ENCODE assay signal across 11 cellular contexts in the genomic region with DNA sequence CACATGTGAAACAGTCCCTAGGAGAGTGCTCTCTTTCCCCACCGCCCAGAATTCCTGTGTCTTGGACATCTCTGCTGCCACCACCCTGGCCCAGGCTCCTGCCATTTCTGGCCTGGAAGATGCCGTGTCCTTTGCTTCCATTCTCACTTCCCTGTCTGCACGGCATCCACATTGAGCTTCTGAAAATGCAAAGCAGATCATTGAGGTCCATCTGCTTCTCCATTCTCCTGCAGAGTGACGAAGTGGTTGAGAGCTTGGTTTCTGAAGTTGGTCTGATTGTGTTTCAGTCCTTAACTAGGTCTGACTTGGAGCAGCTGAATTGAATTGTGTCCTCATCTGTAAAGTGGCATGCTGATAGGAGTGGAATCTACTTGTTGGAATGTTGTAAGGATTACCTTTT.
DNase-seq lines count a peak whose midpoint lies in the region; ATAC-seq and TF ChIP-seq lines count a peak whose summit lies in the region.
"Had no signal": no experiment of that assay in that cellular context is flagged by ENCODE, and none has a peak within 500 bp of the region (broad histone marks: within the 10 kb centered on the region; RNA-seq: fewer than 3 reads in every experiment).

No MANE protein-coding gene starts in this region.

- H3K4me3 Mint-ChIP-seq in CD14-positive monocyte, result peak overlapping the region in 1 of 2 donors; percentile 55

- no peaks in the 10 kb centered on the region for H3K27me3 Mint-ChIP-seq in CD14-positive monocyte (ENCODE audit: low read depth in 3 of 3)

- ATAC-seq in GM19023 (IDR thresholded peaks at IDR 0.05; ENCODE audit: unreplicated experiment) (peak; percentile 60), HG02759 (IDR thresholded peaks at IDR 0.05; ENCODE audit: unreplicated experiment) (peak; percentile 54), HG03575 (IDR thresholded peaks at IDR 0.05; ENCODE audit: extremely low read depth, insufficient number of reproducible peaks, low FRiP score, unreplicated experiment) (peak; percentile 45)
- no peak for ATAC-seq in activated naive CD4-positive, alpha-beta T cell treated with anti-CD3 and anti-CD28 coated beads, Interleukin-2, amount 50 U/mL, for 72 hours

- H3K9me3 Mint-ChIP-seq in CD14-positive monocyte, result peaks cover 0 to 9% (median 3%) of the 10 kb centered on the region in 7 donors
- H3K9me3 Mint-ChIP-seq in activated naive CD4-positive, alpha-beta T cell treated with anti-CD3 and anti-CD28 coated beads, Interleukin-2, amount 50 U/mL, for 72 hours, result no peaks in the 10 kb centered on the region

- TF ChIP-seq CTCF in CD14-positive monocyte (IDR thresholded peaks at IDR 0.05), result no peak

- H3K4me1 Mint-ChIP-seq in CD14-positive monocyte, result peaks cover 52% of the 10 kb centered on the region

- H3K27ac Mint-ChIP-seq in CD14-positive monocyte, result peak overlapping the region in 5 of 7 donors; percentile 3 to 84 (median 51)
- H3K27ac Mint-ChIP-seq in activated naive CD4-positive, alpha-beta T cell treated with anti-CD3 and anti-CD28 coated beads, Interleukin-2, amount 50 U/mL, for 72 hours, result no peak overlapping the region

- H3K36me3 Mint-ChIP-seq in CD14-positive monocyte, result peaks cover 12 to 18% of the 10 kb centered on the region in 2 donors
- peaks cover 11 to 15% of the 10 kb centered on the region in 2 donors for H3K36me3 Mint-ChIP-seq in activated naive CD4-positive, alpha-beta T cell treated with anti-CD3 and anti-CD28 coated beads, Interleukin-2, amount 50 U/mL, for 72 hours

- no peak for DNase-seq in CD14-positive monocyte (ENCODE audit: low spot score)
- no peak for DNase-seq in foreskin melanocyte
- DNase-seq in activated CD4-positive, alpha-beta T cell treated with anti-CD3 and anti-CD28 coated beads, Interleukin-2, amount 50 U/mL, for 1 hour, result no peak
- no peak for DNase-seq in SHP77 (lab: John Stamatoyannopoulos, UW)
- no peak for DNase-seq in activated naive CD4-positive, alpha-beta T cell treated with anti-CD3 and anti-CD28 coated beads, Interleukin-2, amount 50 U/mL, for 72 hours (ENCODE audit: low spot score in 2 of 2)
- DNase-seq: activated CD4-positive, alpha-beta T cell treated with anti-CD3 and anti-CD28 coated beads for 1 hour; amniotic stem cell; stomach had no signal

- intact Hi-C loops in CD14-positive monocyte (cut with micrococcal nuclease), result no loop called here

Comparison
In these comparisons a context has a peak if more than half of its experiments do, and no peak if none do; other contexts are left out.
1. H3K27ac Mint-ChIP-seq: peak in CD14-positive monocyte (5 of 7); none in activated naive CD4-positive, alpha-beta T cell treated with anti-CD3 and anti-CD28 coated beads, Interleukin-2, amount 50 U/mL, for 72 hours (0 of 2).
2. ATAC-seq: peak in GM19023 (single experiment), HG02759 (single experiment) and HG03575 (single experiment); none in activated naive CD4-positive, alpha-beta T cell treated with anti-CD3 and anti-CD28 coated beads, Interleukin-2, amount 50 U/mL, for 72 hours (0 of 2).